6 cellular contexts compared by ENCODE assay signal in genomic region chr6:31907158-31907813, GRCh38. TPM values are rescaled to one million over a fixed set of nuclear protein-coding genes. Genes with fewer than 3 reads are reported as not detected.
A peak's percentile ranks its signal among the peaks of the same experiment; 100 is the strongest.
DNase-seq lines count a peak whose midpoint lies in the region; ATAC-seq and TF ChIP-seq lines count a peak whose summit lies in the region.

No MANE protein-coding gene starts in this region.

- intact Hi-C loops in sciatic nerve (cut with DNase I) = no loop called here

- H3F3A ChIP-seq in neural progenitor cell (ENCODE audit: low read depth) = peaks cover 27% of the 10 kb centered on the region

- no peak overlapping the region for H3K4me3 Mint-ChIP-seq in neural progenitor cell
- H3K4me3 Mint-ChIP-seq in activated naive CD4-positive, alpha-beta T cell treated with anti-CD3 and anti-CD28 coated beads, Interleukin-2, amount 10 ng/mL, durations not matched to agents 7 days and 5 days = no peak overlapping the region

- peaks cover 22% of the 10 kb centered on the region for H3K4me1 Mint-ChIP-seq in neural progenitor cell
- H3K4me1 Mint-ChIP-seq in activated naive CD4-positive, alpha-beta T cell treated with anti-CD3 and anti-CD28 coated beads, Interleukin-2, amount 10 ng/mL, durations not matched to agents 7 days and 5 days = peaks cover 9% of the 10 kb centered on the region

- no peak overlapping the region for H3K27ac Mint-ChIP-seq in neural progenitor cell
- H3K27ac Mint-ChIP-seq in activated naive CD4-positive, alpha-beta T cell treated with anti-CD3 and anti-CD28 coated beads, Interleukin-2, amount 10 ng/mL, durations not matched to agents 7 days and 5 days = no peak overlapping the region

- H3K4me1 ChIP-seq in HEK293 (ENCODE audit: control insufficient read depth, insufficient read depth, low read length) (peaks cover 12% of the 10 kb centered on the region; the same call in 1 of the 2 replicates), neural progenitor cell (peaks cover 27% of the 10 kb centered on the region)

- H3K9me3 ChIP-seq in HEK293 (ENCODE audit: control insufficient read depth, insufficient read depth, low read depth, low read length) (no peaks in the 10 kb centered on the region), SK-N-MC (ENCODE audit: low read depth, low read length) (no peaks in the 10 kb centered on the region), neural progenitor cell (ENCODE audit: low read depth) (no peaks in the 10 kb centered on the region)

- no peak overlapping the region for H3K4me2 ChIP-seq in neural progenitor cell

- no peaks in the 10 kb centered on the region for H3K79me2 ChIP-seq in neural progenitor cell (ENCODE audit: low read depth)

- H2AFZ ChIP-seq in neural progenitor cell (replicated peaks) = no peak overlapping the region

- no peaks in the 10 kb centered on the region for H3K36me3 Mint-ChIP-seq in neural progenitor cell
- no peaks in the 10 kb centered on the region for H3K36me3 Mint-ChIP-seq in activated naive CD4-positive, alpha-beta T cell treated with anti-CD3 and anti-CD28 coated beads, Interleukin-2, amount 10 ng/mL, durations not matched to agents 7 days and 5 days

- no peaks in the 10 kb centered on the region for H3K9me3 Mint-ChIP-seq in neural progenitor cell
- no peaks in the 10 kb centered on the region for H3K9me3 Mint-ChIP-seq in activated naive CD4-positive, alpha-beta T cell treated with anti-CD3 and anti-CD28 coated beads, Interleukin-2, amount 10 ng/mL, durations not matched to agents 7 days and 5 days

- no peaks in the 10 kb centered on the region for H3K36me3 ChIP-seq in HEK293 (ENCODE audit: control insufficient read depth in 2 of 2, insufficient read depth in 1 of 2, low read length in 2 of 2)
- H3K36me3 ChIP-seq in SK-N-MC (ENCODE audit: insufficient read depth, low read length) = no peaks in the 10 kb centered on the region
- H3K36me3 ChIP-seq in neural progenitor cell = no peaks in the 10 kb centered on the region

- no peaks in the 10 kb centered on the region for H4K20me1 ChIP-seq in neural progenitor cell (ENCODE audit: low read depth)

- POLR2A ChIA-PET in HEK293 (lab: Yijun Ruan, JAX) = interaction anchor here (0.6 to 1.1 kb wide), 9 partner anchors 9 to 80 kb away, joined by 3 to 13 read pairs (median 4); partner anchors contain the start of genes CFB and DXO

- CTCF ChIA-PET in HEK293 (lab: Yijun Ruan, JAX) = interaction anchor here (0.6 to 1.3 kb wide), 6 partner anchors 9 to 996 kb away, joined by 3 to 6 read pairs (median 4); no protein-coding TSS in a partner anchor
- CTCF ChIA-PET in activated naive CD4-positive, alpha-beta T cell treated with anti-CD3 and anti-CD28 coated beads, Interleukin-2, amount 10 ng/mL, durations not matched to agents 7 days and 5 days (lab: Charles Lee) = no interaction called here

- H3K27me3 ChIP-seq in neural progenitor cell = no peaks in the 10 kb centered on the region

- H3K4me3 ChIP-seq in HEK293 (ENCODE audit: low read depth, low read length) (no peak overlapping the region), SK-N-MC (no peak overlapping the region), neural progenitor cell (no peak overlapping the region)

- ATAC-seq in sciatic nerve = no peak
- no peak for ATAC-seq in HG02970 (IDR thresholded peaks at IDR 0.05; ENCODE audit: low FRiP score, unreplicated experiment)

- peaks cover 6% of the 10 kb centered on the region for H3K27me3 Mint-ChIP-seq in neural progenitor cell (ENCODE audit: insufficient read depth, low read depth)
- H3K27me3 Mint-ChIP-seq in activated naive CD4-positive, alpha-beta T cell treated with anti-CD3 and anti-CD28 coated beads, Interleukin-2, amount 10 ng/mL, durations not matched to agents 7 days and 5 days = peaks cover 52% of the 10 kb centered on the region

- no peak for TF ChIP-seq CTCF in HEK293 (tag by site-specific recombination; IDR thresholded peaks at IDR 0.05)
- no peak for TF ChIP-seq CTCF in neural progenitor cell (IDR thresholded peaks at IDR 0.05)

- no peak for DNase-seq in SK-N-MC (ENCODE audit: low read depth, low spot score)
- DNase-seq in neural progenitor cell (ENCODE audit: low spot score) = peak; percentile 33
- DNase-seq in sciatic nerve (ENCODE audit: low spot score) = no peak
- DNase-seq in activated naive CD4-positive, alpha-beta T cell treated with anti-CD3 and anti-CD28 coated beads, Interleukin-2, amount 10 ng/mL, durations not matched to agents 7 days and 5 days = no peak

- H3K27ac ChIP-seq in HEK293 (ENCODE audit: extremely low read depth, low read depth, low read length) (no peak overlapping the region), SK-N-MC (0 out of 2 replicates have a peak overlapping the region, but pooled peaks have one; percentile 3), neural progenitor cell (no peak overlapping the region)

- H3K9ac ChIP-seq in SK-N-MC (ENCODE audit: insufficient read length) (no peak overlapping the region), neural progenitor cell (no peak overlapping the region)

TF ChIP-seq in HEK293, 187 proteins besides CTCF, POLR2A, EP300 and RAD21 (continues in another document):
- TF ChIP-seq ZNF362 (tag by site-specific recombination; IDR thresholded peaks at IDR 0.05) (peak; percentile 80), ZBTB8A (tag by site-specific recombination; IDR thresholded peaks at IDR 0.05) (peak; percentile 63), ZBTB17 (tag by site-specific recombination; IDR thresholded peaks at IDR 0.05) (peak; percentile 49; the same call in 1 of the 2 replicates), ZFHX2 (tag by site-specific recombination; conservative IDR thresholded peaks at IDR 0.05) (peak; percentile 84), EGR2 (tag by site-specific recombination; IDR thresholded peaks at IDR 0.05; ENCODE audit: low read depth) (peak; percentile 77), SCRT2 (tag by site-specific recombination; IDR thresholded peaks at IDR 0.05) (peak; percentile 94), ZNF394 (tag by site-specific recombination; IDR thresholded peaks at IDR 0.05; ENCODE audit: borderline replicate concordance) (peak; percentile 45; the same call in 1 of the 2 replicates), PRDM4 (tag by site-specific recombination; IDR thresholded peaks at IDR 0.05) (peak; percentile 70), ZNF645 (tag by site-specific recombination; IDR thresholded peaks at IDR 0.05) (no peak), ZBTB48 (tag by site-specific recombination; IDR thresholded peaks at IDR 0.05) (no peak), ZNF596 (tag by site-specific recombination; IDR thresholded peaks at IDR 0.05) (no peak), ZBTB6 (tag by site-specific recombination; IDR thresholded peaks at IDR 0.05) (no peak), SCRT1 (tag by site-specific recombination; IDR thresholded peaks at IDR 0.05; ENCODE audit: borderline replicate concordance) (peak; percentile 84)

RNA-seq across cellular contexts. Expression of gene ZBTB12, which starts 5.4 kb away (rescaled TPM):
- total RNA-seq in neural progenitor cell (ENCODE audit: low replicate concordance) (8.4 and 25.6 TPM in 2 replicates), sciatic nerve (8.4 TPM)

RNA-seq across cellular contexts. Expression of gene EHMT2, which starts 9.8 kb away (rescaled TPM):
- 93.3 and 189 TPM in 2 replicates for total RNA-seq in neural progenitor cell (ENCODE audit: low replicate concordance)
- 49.4 TPM for total RNA-seq in sciatic nerve

RNA-seq across cellular contexts. Expression of gene C2, which starts 20.2 kb away (rescaled TPM):
- total RNA-seq in neural progenitor cell (ENCODE audit: low replicate concordance) = 1.1 and 1.4 TPM in 2 replicates
- total RNA-seq in sciatic nerve = 25.0 TPM

RNA-seq across cellular contexts. Expression of gene SLC44A4, which starts 28.5 kb away (rescaled TPM):
- total RNA-seq in neural progenitor cell (ENCODE audit: low replicate concordance) = 0.32 and 0.93 TPM in 2 replicates
- 2.1 TPM for total RNA-seq in sciatic nerve

RNA-seq across cellular contexts. Expression of gene CFB, which starts 38.6 kb away (rescaled TPM):
- total RNA-seq in neural progenitor cell (ENCODE audit: low replicate concordance) (0.50 TPM in 1 of 2 replicates, not detected in the other), sciatic nerve (72.6 TPM)

Comparison
In these comparisons a context has a peak if more than half of its experiments do, and no peak if none do; other contexts are left out.
1. RNA of gene C2, which starts 20.2 kb away (total RNA-seq): 25.0 TPM in sciatic nerve (single experiment); 1.1 to 1.4 TPM in neural progenitor cell; every median in the first group is over 10 times any median in the second.